ENCODE assay signal across 25 cellular contexts in genomic region chr4:42709392-42710065, GRCh38. TPM values are rescaled to one million over a fixed set of nuclear protein-coding genes. Genes with fewer than 3 reads are reported as not detected.
DNase-seq lines count a peak whose midpoint lies in the region; ATAC-seq and TF ChIP-seq lines count a peak whose summit lies in the region.
"Had no signal": no experiment of that assay in that cellular context is flagged by ENCODE, and none has a peak within 500 bp of the region (broad histone marks: within the 10 kb centered on the region; RNA-seq: fewer than 3 reads in every experiment).

No MANE protein-coding gene starts in this region.

- POLR2A ChIA-PET in OCI-LY7 (lab: Charles Lee) = interaction anchor here (0.6 to 2.1 kb wide), 6 partner anchors 8 to 339 kb away, joined by 3 to 5 read pairs (median 4); partner anchors contain the start of gene ATP8A1

- intact Hi-C loops in OCI-LY7 (cut with micrococcal nuclease; ENCODE audit: unreplicated experiment) = no loop called here

- H2AFZ ChIP-seq in OCI-LY7 (ENCODE audit: low read length) = 0 out of 2 replicates have a peak overlapping the region, but pooled peaks have one; percentile 30
- H2AFZ ChIP-seq: GM23248 had no signal

- H3K36me3 ChIP-seq in OCI-LY7 (ENCODE audit: insufficient read depth, low read length) = no peaks in the 10 kb centered on the region
- H3K36me3 ChIP-seq: heart right ventricle, left ventricle myocardium inferior, SJSA1, spleen, thoracic aorta had no signal

- no peak for TF ChIP-seq CTCF in OCI-LY7 (conservative IDR thresholded peaks at IDR 0.05; ENCODE audit: low read length)

- H3K27ac ChIP-seq in OCI-LY7 (ENCODE audit: low read depth, low read length, poor library complexity, severe bottlenecking) (no peak overlapping the region), substantia nigra (ENCODE audit: low read depth, low read length, poor library complexity, severe bottlenecking) (peak overlapping the region; percentile 75)
- H3K27ac ChIP-seq: GM23248, heart right ventricle, left ventricle myocardium inferior, SJSA1, spleen, thoracic aorta had no signal

- no peak overlapping the region for H3K4me3 ChIP-seq in OCI-LY7 (ENCODE audit: low read depth, low read length, poor library complexity, severe bottlenecking)
- H3K4me3 ChIP-seq: GM23248, heart right ventricle, left ventricle myocardium inferior, SJSA1, spleen, thoracic aorta had no signal

- no peaks in the 10 kb centered on the region for H3K79me2 ChIP-seq in OCI-LY7 (ENCODE audit: insufficient read depth, low read depth, low read length)

- no peak for ATAC-seq in HG02623 (IDR thresholded peaks at IDR 0.05; ENCODE audit: unreplicated experiment)
- no peak for ATAC-seq in HG02610 (IDR thresholded peaks at IDR 0.05; ENCODE audit: unreplicated experiment)
- ATAC-seq: activated CD8-positive, alpha-beta T cell treated with anti-CD3 and anti-CD28 coated beads, Interleukin-2, amount 10 ng/mL, durations not matched to agents 7 days and 5 days; activated naive CD8-positive, alpha-beta T cell treated with anti-CD3 and anti-CD28 coated beads, Interleukin-2, amount 50 U/mL, for 24 hours; heart right ventricle; naive thymus-derived CD8-positive, alpha-beta T cell; right cardiac atrium; stimulated activated naive B cell treated with anti-CD40 and anti-IgM and Interleukin-4, amounts not matched to agents 10 μg/mL and 1 μg/mL and 100 μg/mL, for 72 hours had no signal

- no peaks in the 10 kb centered on the region for H3K9me2 ChIP-seq in OCI-LY7 (ENCODE audit: insufficient read depth, low read length)

- H3K4me1 ChIP-seq in OCI-LY7 (ENCODE audit: insufficient read depth, low read length, poor library complexity, severe bottlenecking) = no peaks in the 10 kb centered on the region
- H3K4me1 ChIP-seq: heart right ventricle, left ventricle myocardium inferior, SJSA1, spleen had no signal

- CTCF ChIA-PET in OCI-LY7 (lab: Charles Lee; ENCODE audit: unreplicated experiment) = no interaction called here

- BruUV-seq in OCI-LY7 (replicated peaks; lab: Mats Ljungman, UMichigan) = no TSS peak

- no peaks in the 10 kb centered on the region for H4K20me1 ChIP-seq in OCI-LY7 (ENCODE audit: insufficient read depth, low read length)

- no peaks in the 10 kb centered on the region for H3K9me3 ChIP-seq in OCI-LY7 (ENCODE audit: low read length)
- H3K9me3 ChIP-seq: heart right ventricle, left ventricle myocardium inferior, SJSA1, spleen, thoracic aorta had no signal

- DNase-seq in HT-29 (ENCODE audit: low spot score) (peak; percentile 41), OCI-LY7 (ENCODE audit: low spot score) (no peak), globus pallidus (ENCODE audit: low spot score) (peak; percentile 18), substantia nigra (lab: John Stamatoyannopoulos, UW) (no peak), ureter (ENCODE audit: low spot score) (no peak)
- DNase-seq: activated CD8-positive, alpha-beta T cell treated with anti-CD3 and anti-CD28 coated beads, Interleukin-2, amount 10 ng/mL, durations not matched to agents 7 days and 5 days; activated gamma-delta T cell; activated naive CD8-positive, alpha-beta T cell treated with anti-CD3 and anti-CD28 coated beads, Interleukin-2, amount 50 U/mL, for 24 hours; CD4-positive, alpha-beta T cell; effector CD8-positive, alpha-beta T cell; erythroblast; GM23248; heart right ventricle; Karpas-422; left ventricle myocardium inferior; naive thymus-derived CD8-positive, alpha-beta T cell; occipital lobe; right cardiac atrium; spleen; stimulated activated CD4-positive, alpha-beta T cell treated with anti-CD3 and anti-CD28 coated beads, Interleukin-4, amount 100 ng/mL, for 1 hour; stimulated activated naive B cell treated with anti-CD40 and anti-IgM and Interleukin-4, amounts not matched to agents 10 μg/mL and 1 μg/mL and 100 μg/mL, for 72 hours had no signal

- no peak overlapping the region for H3K4me2 ChIP-seq in OCI-LY7 (ENCODE audit: low read length)

RNA-seq across cellular contexts. Expression of gene ATP8A1, which starts 52.6 kb away (rescaled TPM):
- total RNA-seq in HT-29 (2014; rRNA removed; shearing (Covaris generic)) = 0.68 and 0.69 TPM in 2 replicates
- 76.7 and 80.0 TPM in 2 replicates for total RNA-seq in OCI-LY7 (2014; rRNA removed; shearing (Covaris generic))
- 141 and 149 TPM in 2 replicates for total RNA-seq in OCI-LY7 (2022)
- 12.5 TPM for total RNA-seq in ureter

Comparison
In these comparisons a context has a peak if more than half of its experiments do, and no peak if none do; other contexts are left out.
1. DNase-seq: peak in HT-29 (single experiment) and globus pallidus (single experiment); none in OCI-LY7 (single experiment), substantia nigra (0 of 49) and ureter (single experiment).